19 cellular contexts compared by ENCODE assay signal in the genomic region with DNA sequence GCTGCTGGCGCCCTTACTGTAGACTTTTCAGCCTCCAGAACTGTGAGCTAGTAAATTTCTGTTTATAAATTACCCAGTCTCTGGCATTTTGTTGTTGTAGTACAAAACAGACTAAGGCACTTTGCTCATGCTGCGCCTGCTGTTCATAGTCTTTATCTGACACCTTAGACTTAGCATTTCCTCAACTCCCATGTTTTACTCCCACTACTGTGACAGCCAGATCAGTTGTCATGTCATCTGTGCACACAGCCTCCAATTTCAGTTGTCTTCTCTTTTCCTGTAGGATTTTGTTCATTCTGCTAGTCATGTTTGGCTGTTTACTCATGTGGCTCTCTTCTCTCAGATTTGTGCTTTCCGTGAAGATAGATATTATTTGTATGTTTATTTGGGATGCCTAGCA.
"Had no signal": no experiment of that assay in that cellular context is flagged by ENCODE, and none has a peak within 500 bp of the region (broad histone marks: within the 10 kb centered on the region; RNA-seq: fewer than 3 reads in every experiment).

No MANE protein-coding gene starts in this region.

- H3K27ac Mint-ChIP-seq: activated naive CD4-positive, alpha-beta T cell treated with anti-CD3 and anti-CD28 coated beads, Interleukin-2, amount 50 U/mL, for 24 hours; activated T-cell treated with anti-CD3 and anti-CD28 coated beads, Interleukin-2, amount 50 U/mL, for 72 hours; natural killer cell; stimulated activated naive B cell treated with anti-CD40 and anti-IgM and Interleukin-4, amounts not matched to agents 10 μg/mL and 1 μg/mL and 100 μg/mL, for 72 hours; T-helper 1 cell treated with Interleukin-12 subunit alpha and Interleukin-12 subunit beta and Interleukin-4 antibody, amounts not matched to agents 30 μg/mL and 1 μg/mL, for 36 hours had no signal

- DNase-seq: activated CD4-positive, CD25-positive, alpha-beta regulatory T cell treated with anti-CD3 and anti-CD28 coated beads, Interleukin-2, amount 50 U/mL, for 72 hours; activated CD8-positive, alpha-beta memory T cell treated with anti-CD3 and anti-CD28 coated beads for 24 hours; activated gamma-delta T cell; activated T-cell treated with anti-CD3 and anti-CD28 coated beads, Interleukin-2, amount 50 U/mL, for 72 hours; cerebellar nuclear complex; effector CD8-positive, alpha-beta T cell; mesenchymal stem cell; natural killer cell; posterior cingulate gyrus; spleen; stimulated activated CD4-positive, alpha-beta T cell treated with anti-CD3 and anti-CD28 coated beads, Interleukin-4, amount 100 ng/mL, for 4 hours; stimulated activated naive B cell treated with anti-CD40 and anti-IgM and Interleukin-4, amounts not matched to agents 10 μg/mL and 1 μg/mL and 100 μg/mL, for 72 hours; tibial artery had no signal

- H3K4me3 Mint-ChIP-seq: activated naive CD4-positive, alpha-beta T cell treated with anti-CD3 and anti-CD28 coated beads, Interleukin-2, amount 50 U/mL, for 24 hours; activated T-cell treated with anti-CD3 and anti-CD28 coated beads, Interleukin-2, amount 50 U/mL, for 72 hours; natural killer cell; stimulated activated naive B cell treated with anti-CD40 and anti-IgM and Interleukin-4, amounts not matched to agents 10 μg/mL and 1 μg/mL and 100 μg/mL, for 72 hours; T-helper 1 cell treated with Interleukin-12 subunit alpha and Interleukin-12 subunit beta and Interleukin-4 antibody, amounts not matched to agents 30 μg/mL and 1 μg/mL, for 36 hours had no signal

- ATAC-seq: activated T-cell treated with anti-CD3 and anti-CD28 coated beads, Interleukin-2, amount 50 U/mL, for 72 hours; natural killer cell; stimulated activated naive B cell treated with anti-CD40 and anti-IgM and Interleukin-4, amounts not matched to agents 10 μg/mL and 1 μg/mL and 100 μg/mL, for 72 hours had no signal

- H3K27me3 ChIP-seq: ascending aorta, esophagus muscularis mucosa, spleen, tibial artery had no signal

- H3K27me3 Mint-ChIP-seq: activated naive CD4-positive, alpha-beta T cell treated with anti-CD3 and anti-CD28 coated beads, Interleukin-2, amount 50 U/mL, for 24 hours; stimulated activated naive B cell treated with anti-CD40 and anti-IgM and Interleukin-4, amounts not matched to agents 10 μg/mL and 1 μg/mL and 100 μg/mL, for 72 hours had no signal

- H3K9me3 Mint-ChIP-seq: activated naive CD4-positive, alpha-beta T cell treated with anti-CD3 and anti-CD28 coated beads, Interleukin-2, amount 50 U/mL, for 24 hours; natural killer cell; stimulated activated naive B cell treated with anti-CD40 and anti-IgM and Interleukin-4, amounts not matched to agents 10 μg/mL and 1 μg/mL and 100 μg/mL, for 72 hours; T-helper 1 cell treated with Interleukin-12 subunit alpha and Interleukin-12 subunit beta and Interleukin-4 antibody, amounts not matched to agents 30 μg/mL and 1 μg/mL, for 36 hours had no signal

- H3K27ac ChIP-seq: ascending aorta, esophagus muscularis mucosa, spleen, tibial artery, VCaP had no signal

- H3K9me3 ChIP-seq: ascending aorta, esophagus muscularis mucosa, spleen, tibial artery had no signal

- H3K36me3 Mint-ChIP-seq: natural killer cell had no signal

- H3K4me3 ChIP-seq: ascending aorta, esophagus muscularis mucosa, spleen, tibial artery had no signal

- H3K36me3 ChIP-seq: ascending aorta, esophagus muscularis mucosa, spleen, tibial artery had no signal

- FAIRE-seq: urothelium cell line had no signal
